Comparison of ENCODE assay signal across 12 cellular contexts in the genomic region with DNA sequence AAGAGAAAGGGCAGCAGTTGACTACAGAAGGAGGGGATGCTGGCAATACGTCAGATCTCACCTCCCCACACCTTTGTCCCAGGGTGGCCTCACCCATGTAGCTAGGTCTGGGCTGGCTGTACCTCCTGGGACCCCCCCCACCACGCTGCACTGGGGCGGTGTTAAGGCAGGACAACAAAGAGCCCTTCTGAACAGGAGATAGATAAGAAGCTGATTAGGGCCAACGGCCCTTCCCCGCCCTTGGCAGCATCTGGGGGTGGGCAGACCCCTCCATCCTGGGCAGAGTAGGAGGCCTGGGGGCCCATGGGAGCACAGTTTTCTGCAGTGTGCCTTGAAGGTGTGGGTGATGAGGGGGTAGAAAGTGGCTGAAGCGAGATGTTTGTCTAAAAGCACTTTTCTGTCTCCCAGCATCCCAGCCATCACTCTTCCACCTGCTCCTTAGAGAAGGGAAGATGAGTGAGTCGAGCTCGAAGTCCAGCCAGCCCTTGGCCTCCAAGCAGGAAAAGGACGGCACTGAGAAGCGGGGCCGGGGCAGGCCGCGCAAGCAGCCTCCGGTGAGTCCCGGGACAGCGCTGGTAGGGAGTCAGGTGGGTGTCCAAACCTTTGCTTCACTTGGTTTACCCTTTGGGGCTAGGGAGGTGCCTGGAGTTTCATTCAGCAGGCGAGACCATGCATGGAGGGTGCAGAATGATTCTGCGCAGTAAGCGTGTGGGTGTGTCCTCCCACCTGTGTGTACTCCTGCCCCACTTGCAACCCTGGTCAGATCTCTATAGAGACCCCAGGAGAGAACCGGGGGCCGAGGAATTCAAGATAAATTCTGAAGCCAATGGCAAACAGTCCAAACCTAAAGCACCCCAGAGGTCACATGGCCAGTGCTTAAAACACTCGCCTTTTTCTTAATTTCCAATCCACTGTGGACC. TPM values are rescaled to one million over a fixed set of nuclear protein-coding genes. Genes with fewer than 3 reads are reported as not detected.
DNase-seq lines count a peak whose midpoint lies in the region; ATAC-seq, FAIRE-seq and TF ChIP-seq lines count a peak whose summit lies in the region.
"Had no signal": no experiment of that assay in that cellular context is flagged by ENCODE, and none has a peak within 500 bp of the region (broad histone marks: within the 10 kb centered on the region; RNA-seq: fewer than 3 reads in every experiment).

No MANE protein-coding gene starts in this region.

- no peaks in the 10 kb centered on the region for H3K27me3 Mint-ChIP-seq in activated CD4-positive, alpha-beta T cell treated with anti-CD3 and anti-CD28 coated beads for 36 hours

- peaks cover 8% of the 10 kb centered on the region for H3K23me2 ChIP-seq in H1 (ENCODE audit: low read depth, low read length)

- H2AFZ ChIP-seq in PC-9, result no peak overlapping the region
- no peak overlapping the region for H2AFZ ChIP-seq in H1 (ENCODE audit: low read length)

- 0 out of 2 replicates have a peak overlapping the region, but pooled peaks have one; percentile 28 for H3K18ac ChIP-seq in H1 (ENCODE audit: extremely low read depth, low read length)

- intact Hi-C loops in activated CD4-positive, alpha-beta T cell treated with anti-CD3 and anti-CD28 coated beads for 36 hours (cut with DNase I, micrococcal nuclease), result no loop called here
- intact Hi-C loops in PC-9 (cut with micrococcal nuclease; ENCODE audit: unreplicated experiment), result loop anchor here (10.0 kb wide), 1 partner anchor 456 kb away; the partner anchor contains the start of gene LEMD2

- H3K14ac ChIP-seq in H1 (ENCODE audit: insufficient read length), result no peak overlapping the region

- H3K4me1 ChIP-seq in PC-9 (replicated peaks; ENCODE audit: insufficient read depth) (peaks cover 62% of the 10 kb centered on the region), H1 (replicated peaks in 1 of 4; ENCODE audit: control insufficient read depth in 3 of 4, insufficient read depth in 4 of 4, low read length in 3 of 4) (peaks cover 10 to 38% (median 23%) of the 10 kb centered on the region in 4 experiments)

- H2BK15ac ChIP-seq in H1 (ENCODE audit: low read length), result no peak overlapping the region

- no peak overlapping the region for H4K91ac ChIP-seq in H1 (replicated peaks; ENCODE audit: insufficient read length, low read length)

- peak overlapping the region; percentile 95 for H3K4me2 ChIP-seq in PC-9
- H3K4me2 ChIP-seq in H1 (ENCODE audit: insufficient read depth in 1 of 2, low read depth in 2 of 2, low read length in 2 of 2), result peak overlapping the region; percentile 81 to 89

- TF ChIP-seq POLR2A in H1 (IDR thresholded peaks at IDR 0.05; ENCODE audit: control extremely low read depth in 1 of 2, low read depth in 2 of 2, low read length in 2 of 2), result peak in 1 of 2 experiments; percentile 27; a peak in 1 of 3 replicates

- no peak for FAIRE-seq in H1 (lab: Jason Lieb, UNC)

- H3F3A ChIP-seq in PC-9 (ENCODE audit: insufficient read depth, low read depth), result peaks cover 84% of the 10 kb centered on the region

- H3K9me3 ChIP-seq in PC-9 (ENCODE audit: insufficient read depth, low read depth) (no peaks in the 10 kb centered on the region), H1 (ENCODE audit: insufficient read depth in 2 of 2, low read depth in 1 of 2, low read length in 1 of 2) (no peaks in the 10 kb centered on the region)
- H3K9me3 ChIP-seq: uterus had no signal

- H3K4me3 ChIP-seq in PC-9, result peak overlapping the region; percentile 78
- peak overlapping the region in 3 of 4 experiments; percentile 86 to 100 (median 98); a peak in 5 of 8 replicates for H3K4me3 ChIP-seq in H1 (ENCODE audit: extremely low read depth in 1 of 4, insufficient read depth in 2 of 4, low read depth in 3 of 4, low read length in 4 of 4)
- peak overlapping the region; percentile 5 for H3K4me3 ChIP-seq in retinal pigment epithelial cell (ENCODE audit: low read length)
- H3K4me3 ChIP-seq: uterus had no signal

- H3K4me3 Mint-ChIP-seq in activated CD4-positive, alpha-beta T cell treated with anti-CD3 and anti-CD28 coated beads for 36 hours, result peak overlapping the region; percentile 85

- 0 out of 2 replicates have a peak overlapping the region, but pooled peaks have one; percentile 30 for H4K8ac ChIP-seq in H1 (ENCODE audit: extremely low read depth, insufficient read depth, low read length)

- H3K36me3 ChIP-seq in PC-9 (ENCODE audit: low read depth) (peaks cover 45% of the 10 kb centered on the region), H1 (ENCODE audit: control insufficient read depth in 2 of 4, insufficient read depth in 4 of 4, low read length in 3 of 4) (peaks cover 39 to 67% (median 53%) of the 10 kb centered on the region in 4 experiments)
- H3K36me3 ChIP-seq: uterus had no signal

- H3K9ac ChIP-seq in H1 (replicated peaks in 1 of 4; ENCODE audit: extremely low read depth in 1 of 4, low read depth in 3 of 4, low read length in 3 of 4), result 0 out of 7 replicates have a peak overlapping the region, but pooled peaks of 1 of the 4 experiments have one; percentile 4

- H3K79me2 ChIP-seq in PC-9 (ENCODE audit: low read depth), result peaks cover 68% of the 10 kb centered on the region
- peaks cover 38 to 54% of the 10 kb centered on the region in 2 experiments for H3K79me2 ChIP-seq in H1 (ENCODE audit: control insufficient read depth in 1 of 2, insufficient read depth in 2 of 2, low read length in 2 of 2)

- H3K56ac ChIP-seq in H1 (replicated peaks; ENCODE audit: insufficient read length, low read depth, low read length), result no peak overlapping the region

- H2BK12ac ChIP-seq in H1 (ENCODE audit: low read depth, low read length), result no peak overlapping the region

- no peak overlapping the region for H2BK120ac ChIP-seq in H1 (replicated peaks; ENCODE audit: low read depth, low read length)

- TF ChIP-seq CTCF in PC-9 (conservative IDR thresholded peaks at IDR 0.05) (no peak), H1 (IDR thresholded peaks at IDR 0.05; ENCODE audit: control extremely low read depth in 1 of 3, insufficient read depth in 1 of 3, low read depth in 1 of 3, low read length in 3 of 3) (no peak), retinal pigment epithelial cell (conservative IDR thresholded peaks at IDR 0.05; ENCODE audit: low read depth, low read length) (no peak)

- H3K9me3 Mint-ChIP-seq in activated CD4-positive, alpha-beta T cell treated with anti-CD3 and anti-CD28 coated beads for 36 hours (ENCODE audit: low read depth), result no peaks in the 10 kb centered on the region

- H3K4ac ChIP-seq in H1 (replicated peaks; ENCODE audit: insufficient read length, low read depth, low read length), result no peak overlapping the region

- no peak for DNase-seq in activated CD4-positive, alpha-beta T cell treated with anti-CD3 and anti-CD28 coated beads for 36 hours
- no peak for DNase-seq in activated CD4-positive, alpha-beta T cell treated with anti-CD3 and anti-CD28 coated beads for 1 hour
- DNase-seq in PC-9 (no peak), H1 (ENCODE audit: low read depth in 1 of 2, low spot score in 2 of 2) (no peak), retinal pigment epithelial cell (ENCODE audit: low read depth) (no peak), NCI-H146 (lab: John Stamatoyannopoulos, UW) (no peak)
- DNase-seq: cortex of kidney, NCI-H1092 treated with DMSO at 0.1 percent for 48 hours, nucleus accumbens had no signal

- peaks cover 74% of the 10 kb centered on the region for H3K4me1 Mint-ChIP-seq in activated CD4-positive, alpha-beta T cell treated with anti-CD3 and anti-CD28 coated beads for 36 hours

- no peak for TF ChIP-seq RAD21 in H1 (IDR thresholded peaks at IDR 0.05 in 1 of 2, conservative IDR thresholded peaks at IDR 0.05 in 1 of 2; ENCODE audit: low read depth in 2 of 2, low read length in 2 of 2)

- H3K9me2 ChIP-seq in PC-9 (ENCODE audit: insufficient read depth), result no peaks in the 10 kb centered on the region

- 0 out of 2 replicates have a peak overlapping the region, but pooled peaks have one; percentile 62 for H2BK5ac ChIP-seq in H1 (ENCODE audit: low read depth, low read length)

- H4K5ac ChIP-seq in H1 (ENCODE audit: insufficient read length, low read depth, low read length), result no peak overlapping the region

- no peak for ATAC-seq in activated CD4-positive, alpha-beta T cell treated with anti-CD3 and anti-CD28 coated beads for 36 hours
- ATAC-seq in HG03108 (IDR thresholded peaks at IDR 0.05; ENCODE audit: unreplicated experiment) (no peak), HG03521 (IDR thresholded peaks at IDR 0.05; ENCODE audit: unreplicated experiment) (no peak)

- H4K20me1 ChIP-seq in PC-9 (ENCODE audit: insufficient read depth) (peaks cover 23% of the 10 kb centered on the region), H1 (replicated peaks in 1 of 2; ENCODE audit: control insufficient read depth in 1 of 2, insufficient read depth in 2 of 2, low read length in 2 of 2) (peaks cover 55 to 56% of the 10 kb centered on the region in 2 experiments)

- peaks cover 12% of the 10 kb centered on the region for H3K79me1 ChIP-seq in H1 (ENCODE audit: low read depth, low read length)

- CTCF ChIA-PET in activated CD4-positive, alpha-beta T cell treated with anti-CD3 and anti-CD28 coated beads for 36 hours (lab: Charles Lee), result interaction anchor here (1.3 to 1.6 kb wide), 2 partner anchors 9 to 45 kb away, joined by 3 to 5 read pairs; no protein-coding TSS in a partner anchor
- CTCF ChIA-PET in PC-9 (lab: Charles Lee) (no interaction called here), H1 (lab: Charles Lee; ENCODE audit: partially characterized antibody) (interaction anchor here (0.6 to 1.7 kb wide), 5 partner anchors 9 to 187 kb away, joined by 5 to 10 read pairs (median 6); partner anchors contain the start of gene SMIM29)

- BruUV-seq in PC-9 (replicated peaks; lab: Mats Ljungman, UMichigan), result no TSS peak

- POLR2A ChIA-PET in activated CD4-positive, alpha-beta T cell treated with anti-CD3 and anti-CD28 coated beads for 36 hours (lab: Charles Lee), result interaction anchor here (0.7 to 1.5 kb wide), 3 partner anchors 17 to 418 kb away, joined by 3 to 5 read pairs (median 3); no protein-coding TSS in a partner anchor
- POLR2A ChIA-PET in PC-9 (lab: Charles Lee; ENCODE audit: unreplicated experiment) (no interaction called here), H1 (lab: Charles Lee; ENCODE audit: partially characterized antibody) (interaction anchor here (0.9 to 11.0 kb wide), 9 partner anchors 9 to 142 kb away, joined by 3 to 212 read pairs (median 14); partner anchors contain the start of gene SMIM29)

- TF ChIP-seq EP300 in H1 (IDR thresholded peaks at IDR 0.05; ENCODE audit: borderline replicate concordance in 1 of 2, low read depth in 2 of 2, low read length in 2 of 2), result no peak

- 90% methylated on average over 22 of the region's 22 CpGs; no CpG with 5 or more reads in 1 of the 2 experiments for WGBS in H1 (ENCODE audit: extremely low coverage in 1 of 2, insufficient coverage in 1 of 2, insufficient read length in 1 of 2, insufficient replicate concordance in 2 of 2, low coverage in 1 of 2, low lambda C conversion rate in 2 of 2, missing lambda C conversion rate in 1 of 2), 2 experiments

- H3K27me3 ChIP-seq in PC-9 (ENCODE audit: insufficient read depth, low read depth), result no peaks in the 10 kb centered on the region
- H3K27me3 ChIP-seq in H1 (replicated peaks in 1 of 4; ENCODE audit: control insufficient read depth in 3 of 4, extremely low read depth in 1 of 4, insufficient read depth in 3 of 4, low read length in 3 of 4), result no peaks in the 10 kb centered on the region
- H3K27me3 ChIP-seq: uterus had no signal

- H3K36me3 Mint-ChIP-seq in activated CD4-positive, alpha-beta T cell treated with anti-CD3 and anti-CD28 coated beads for 36 hours (ENCODE audit: low read depth), result peaks cover 62% of the 10 kb centered on the region

- H3K27ac ChIP-seq in PC-9 (peak overlapping the region; percentile 83), H1 (ENCODE audit: low read depth, low read length) (no peak overlapping the region)
- H3K27ac ChIP-seq: uterus had no signal

- no peak overlapping the region for H3K23ac ChIP-seq in H1 (ENCODE audit: insufficient read length)

- no peak overlapping the region for H2BK20ac ChIP-seq in H1 (ENCODE audit: low read length)

- no peak overlapping the region for H2AK5ac ChIP-seq in H1 (ENCODE audit: low read depth, low read length)

- H3K27ac Mint-ChIP-seq in activated CD4-positive, alpha-beta T cell treated with anti-CD3 and anti-CD28 coated beads for 36 hours, result peak overlapping the region; percentile 94

RNA-seq across cellular contexts. Expression of gene HMGA1, which starts 3.9 kb away (rescaled TPM):
- 100 to 1,000 TPM; 569 to 649 TPM for total RNA-seq in activated CD4-positive, alpha-beta T cell treated with anti-CD3 and anti-CD28 coated beads for 36 hours
- 1,825 and 1,951 TPM in 2 replicates for total RNA-seq in PC-9 (2021)
- 2,636 and 2,728 TPM in 2 replicates for total RNA-seq in H1 (2021; fragmentation: NEBNext Ultra II Directional; extraction: Animal tissue kit (Norgen Biotek cat#: 25700))
- polyA plus RNA-seq in H1 (2011; rRNA removed), result 1,557 and 2,732 TPM in 2 replicates
- polyA plus RNA-seq in H1 (2011; cell fraction: cytosol; rRNA removed), result 964 TPM
- polyA plus RNA-seq in H1 (2011; cell fraction: nucleus; rRNA removed), result 1,246 TPM
- 1,617 to 2,329 TPM (median 2,130 TPM) in 4 replicates for polyA plus RNA-seq in H1 (2012, experiment 1 of 2)
- polyA plus RNA-seq in H1 (2012, experiment 2 of 2), result 2,251 TPM
- polyA plus RNA-seq in H1 (2013, experiment 1 of 2), result 2,575 TPM
- polyA plus RNA-seq in H1 (2013, experiment 2 of 2), result 2,634 TPM
- 338 and 485 TPM in 2 replicates for polyA minus RNA-seq in H1 (2011; rRNA and poly(A)+ RNA removed)
- 832 TPM for polyA minus RNA-seq in H1 (2011; cell fraction: cytosol; rRNA and poly(A)+ RNA removed)
- 540 TPM for polyA minus RNA-seq in H1 (2011; cell fraction: nucleus; rRNA and poly(A)+ RNA removed)

RNA-seq across cellular contexts. Expression of gene SMIM29, which starts 8.2 kb away (rescaled TPM):
- total RNA-seq in activated CD4-positive, alpha-beta T cell treated with anti-CD3 and anti-CD28 coated beads for 36 hours, result 10 to 100 TPM; 15.8 to 16.3 TPM
- 32.8 and 35.2 TPM in 2 replicates for total RNA-seq in PC-9 (2021)
- 7.0 and 7.5 TPM in 2 replicates for total RNA-seq in H1 (2021; fragmentation: NEBNext Ultra II Directional; extraction: Animal tissue kit (Norgen Biotek cat#: 25700))
- polyA plus RNA-seq in H1 (2011; rRNA removed), result 22.4 and 34.7 TPM in 2 replicates
- 15.6 TPM for polyA plus RNA-seq in H1 (2011; cell fraction: cytosol; rRNA removed)
- polyA plus RNA-seq in H1 (2011; cell fraction: nucleus; rRNA removed), result 15.2 TPM
- 6.4 to 10.4 TPM (median 8.7 TPM) in 4 replicates for polyA plus RNA-seq in H1 (2012, experiment 1 of 2)
- polyA plus RNA-seq in H1 (2012, experiment 2 of 2), result 8.8 TPM
- 6.6 TPM for polyA plus RNA-seq in H1 (2013, experiment 1 of 2)
- 6.5 TPM for polyA plus RNA-seq in H1 (2013, experiment 2 of 2)
- polyA minus RNA-seq in H1 (2011; rRNA and poly(A)+ RNA removed), result 3.6 and 6.5 TPM in 2 replicates
- 6.1 TPM for polyA minus RNA-seq in H1 (2011; cell fraction: cytosol; rRNA and poly(A)+ RNA removed)
- 11.5 TPM for polyA minus RNA-seq in H1 (2011; cell fraction: nucleus; rRNA and poly(A)+ RNA removed)

Comparison
In these comparisons a context has a peak if more than half of its experiments do, and no peak if none do; other contexts are left out.
1. H3K4me3 ChIP-seq: peak in every context shown above with its lines; median percentile 98 in H1; 78 in PC-9; 5 in retinal pigment epithelial cell.